In genomic region chr2:11060376-11061169, GRCh38 we compare ENCODE assay signal across 19 cellular contexts.
DNase-seq lines count a peak whose midpoint lies in the region; ATAC-seq and TF ChIP-seq lines count a peak whose summit lies in the region.
"Had no signal": no experiment of that assay in that cellular context is flagged by ENCODE, and none has a peak within 500 bp of the region (broad histone marks: within the 10 kb centered on the region; RNA-seq: fewer than 3 reads in every experiment).

No MANE protein-coding gene starts in this region.

- no peak overlapping the region for H3K4me3 Mint-ChIP-seq in glutamatergic neuron (ENCODE audit: unreplicated experiment)
- no peak overlapping the region for H3K4me3 Mint-ChIP-seq in MCF 10A (ENCODE audit: unreplicated experiment)
- H3K4me3 Mint-ChIP-seq: B cell; CD4-positive, CD25-positive, alpha-beta regulatory T cell; CD8-positive, alpha-beta T cell; HFFc6 had no signal

- WGBS in aorta, 2 donors = 84 to 87% methylated on average over 3 of the region's 3 CpGs

- H3K27me3 ChIP-seq in HCT116 (ENCODE audit: insufficient read depth, low read length) (no peaks in the 10 kb centered on the region; the same call in 1 of the 2 replicates), aorta (ENCODE audit: control insufficient read depth in 1 of 2, insufficient read depth in 2 of 2, low read length in 1 of 2) (no peaks in the 10 kb centered on the region)
- H3K27me3 ChIP-seq: BLaER1 had no signal

- no peak overlapping the region for H3K4me3 ChIP-seq in HCT116 (replicated peaks in 1 of 2; ENCODE audit: low read depth in 1 of 2, low read length in 2 of 2)
- H3K4me3 ChIP-seq in aorta (ENCODE audit: low read length in 2 of 2) = no peak overlapping the region
- H3K4me3 ChIP-seq: BLaER1 had no signal

- H2AFZ ChIP-seq in HCT116 (ENCODE audit: low read depth, low read length, poor library complexity, severe bottlenecking) = no peak overlapping the region

- intact Hi-C loops in HCT116 (cut with micrococcal nuclease) = no loop called here
- intact Hi-C loops in aorta (cut with DNase I) = no loop called here
- intact Hi-C loops in MCF 10A (cut with micrococcal nuclease) = no loop called here

- H3K27me3 Mint-ChIP-seq in glutamatergic neuron (ENCODE audit: unreplicated experiment) = no peaks in the 10 kb centered on the region
- H3K27me3 Mint-ChIP-seq in MCF 10A (ENCODE audit: insufficient read depth, unreplicated experiment) = peaks cover 90% of the 10 kb centered on the region

- H3K36me3 Mint-ChIP-seq in glutamatergic neuron (ENCODE audit: unreplicated experiment) (peaks cover 13% of the 10 kb centered on the region), MCF 10A (ENCODE audit: insufficient read depth, unreplicated experiment) (no peaks in the 10 kb centered on the region)
- H3K36me3 Mint-ChIP-seq: CD4-positive, CD25-positive, alpha-beta regulatory T cell; CD8-positive, alpha-beta T cell had no signal

- no peak for TF ChIP-seq CTCF in HCT116 (IDR thresholded peaks at IDR 0.05 in 2 of 3, conservative IDR thresholded peaks at IDR 0.05 in 1 of 3; ENCODE audit: borderline replicate concordance in 1 of 3, insufficient read depth in 1 of 3, low read depth in 2 of 3, low read length in 2 of 3)
- no peak for TF ChIP-seq CTCF in glutamatergic neuron (IDR thresholded peaks at IDR 0.05; ENCODE audit: partially characterized antibody, unreplicated experiment)
- TF ChIP-seq CTCF in MCF 10A (IDR thresholded peaks at IDR 0.05; ENCODE audit: unreplicated experiment) = no peak

- POLR2A ChIA-PET in HCT116 (lab: Charles Lee) = no interaction called here
- POLR2A ChIA-PET in MCF 10A (lab: Yijun Ruan, JAX) = interaction anchor here (0.6 to 0.7 kb wide), 2 partner anchors 56 to 99 kb away, joined by 3 to 4 read pairs; no protein-coding TSS in a partner anchor

- H3K9me3 ChIP-seq in HCT116 (ENCODE audit: control insufficient read depth in 1 of 2, insufficient read depth in 1 of 2, low read depth in 1 of 2, low read length in 2 of 2) = no peaks in the 10 kb centered on the region; a peak in 1 of 4 replicates
- no peaks in the 10 kb centered on the region for H3K9me3 ChIP-seq in aorta (ENCODE audit: control insufficient read depth, low read length)

- H3K9ac ChIP-seq in HCT116 (ENCODE audit: low read length) = no peak overlapping the region
- H3K9ac ChIP-seq: BLaER1 had no signal

- BruUV-seq in HCT116 (replicated peaks; lab: Mats Ljungman, UMichigan) (no TSS peak), MCF 10A (replicated peaks; lab: Mats Ljungman, UMichigan) (no TSS peak)

- H3K4me2 ChIP-seq in HCT116 (ENCODE audit: low read length) = peak overlapping the region; percentile 8; the same call in 1 of the 2 replicates
- H3K4me2 ChIP-seq: BLaER1 had no signal

- TF ChIP-seq POLR2A in HCT116 (IDR thresholded peaks at IDR 0.05; ENCODE audit: borderline replicate concordance, extremely low read depth, insufficient read depth, insufficient read length) = no peak

- no peaks in the 10 kb centered on the region for H3K36me3 ChIP-seq in HCT116 (ENCODE audit: control insufficient read depth in 1 of 2, insufficient read depth in 2 of 2, low read length in 2 of 2)
- H3K36me3 ChIP-seq in aorta (ENCODE audit: control insufficient read depth in 1 of 2, insufficient read depth in 2 of 2, low read length in 1 of 2) = no peaks in the 10 kb centered on the region
- H3K36me3 ChIP-seq: BLaER1 had no signal

- H3K79me2 ChIP-seq in HCT116 (ENCODE audit: insufficient read depth, low read length) = no peaks in the 10 kb centered on the region

- RAD21 ChIA-PET in HCT116 (lab: Charles Lee; ENCODE audit: low non-redundant PET in 1 of 2, low total read pairs in 2 of 2, uncharacterized antibody in 2 of 2, unreplicated experiment in 2 of 2) = no interaction called here

- TF ChIP-seq RAD21 in HCT116 (IDR thresholded peaks at IDR 0.05; ENCODE audit: low read depth) = no peak

- no peaks in the 10 kb centered on the region for H3K9me3 Mint-ChIP-seq in glutamatergic neuron (ENCODE audit: unreplicated experiment)
- H3K9me3 Mint-ChIP-seq in MCF 10A (ENCODE audit: unreplicated experiment) = peaks cover 9% of the 10 kb centered on the region

- ATAC-seq in HCT116 (no peak), aorta (ENCODE audit: low FRiP score) (no peak), GM19328 (IDR thresholded peaks at IDR 0.05; ENCODE audit: unreplicated experiment) (no peak)
- ATAC-seq: CD8-positive, alpha-beta T cell had no signal

- no peaks in the 10 kb centered on the region for H4K20me1 ChIP-seq in HCT116 (ENCODE audit: insufficient read depth)
- H4K20me1 ChIP-seq: BLaER1 had no signal

- CTCF ChIA-PET in HCT116 (lab: Charles Lee) = no interaction called here
- CTCF ChIA-PET in MCF 10A (lab: Yijun Ruan, JAX) = interaction anchor here (0.7 kb wide), 1 partner anchor 58 kb away, joined by 3 read pairs; no protein-coding TSS in a partner anchor

- H3K27ac ChIP-seq in HCT116 (ENCODE audit: low read depth, low read length) (no peak overlapping the region), aorta (ENCODE audit: low read depth in 1 of 2, low read length in 2 of 2) (no peak overlapping the region)
- H3K27ac ChIP-seq: BLaER1, C4-2B had no signal

- peak overlapping the region; percentile 5 for H3K27ac Mint-ChIP-seq in glutamatergic neuron (ENCODE audit: unreplicated experiment)
- no peak overlapping the region for H3K27ac Mint-ChIP-seq in MCF 10A (ENCODE audit: low read depth, unreplicated experiment)
- H3K27ac Mint-ChIP-seq: B cell; CD4-positive, CD25-positive, alpha-beta regulatory T cell; CD8-positive, alpha-beta T cell; HFFc6 had no signal

- DNase-seq in COR-L47 (lab: John Stamatoyannopoulos, UW) (peak; percentile 72), HCT116 (ENCODE audit: low read depth, low spot score) (no peak), OCI-M1 (lab: John Stamatoyannopoulos, UW) (peak; percentile 6), glutamatergic neuron (no peak), aorta (no peak), MCF 10A (ENCODE audit: unreplicated experiment) (no peak)
- DNase-seq: CD4-positive, CD25-positive, alpha-beta regulatory T cell; CD8-positive, alpha-beta T cell; DMS 273 treated with DMSO at 0.1 percent for 48 hours; DMS79; GF-D8; GOT3; H7; HCEC 1CT; HFFc6 had no signal

- H3K4me1 ChIP-seq in HCT116 (ENCODE audit: control insufficient read depth in 1 of 2, insufficient read depth in 2 of 2, low read length in 2 of 2) (peaks cover 17 to 32% of the 10 kb centered on the region in 2 experiments), aorta (ENCODE audit: control insufficient read depth in 1 of 2, insufficient read depth in 2 of 2, low read length in 2 of 2) (no peaks in the 10 kb centered on the region)
- H3K4me1 ChIP-seq: BLaER1 had no signal

- H3K4me1 Mint-ChIP-seq in glutamatergic neuron (ENCODE audit: low read depth, unreplicated experiment) (no peaks in the 10 kb centered on the region), MCF 10A (ENCODE audit: insufficient read depth, unreplicated experiment) (no peaks in the 10 kb centered on the region)
- H3K4me1 Mint-ChIP-seq: B cell; CD4-positive, CD25-positive, alpha-beta regulatory T cell had no signal

- H3K9me2 ChIP-seq in HCT116 (ENCODE audit: insufficient read depth) = no peaks in the 10 kb centered on the region

TF ChIP-seq in HCT116, 20 proteins besides CTCF, POLR2A, EP300 and RAD21:
- TF ChIP-seq YY1 (IDR thresholded peaks at IDR 0.05; ENCODE audit: extremely low read depth, insufficient replicate concordance, low read depth, low read length) (no peak), ZNF274 (IDR thresholded peaks at IDR 0.05; ENCODE audit: low read depth, low read length) (no peak), ZBTB33 (IDR thresholded peaks at IDR 0.05; ENCODE audit: extremely low read depth, insufficient replicate concordance, low read length) (no peak), CBX3 (IDR thresholded peaks at IDR 0.05; ENCODE audit: low read depth) (peak; percentile 76), ZFX (IDR thresholded peaks at IDR 0.05) (no peak), JUND (IDR thresholded peaks at IDR 0.05) (no peak)
TF ChIP-seq in HCT116: peak in this region for 1.

Comparison
In these comparisons a context has a peak if more than half of its experiments do, and no peak if none do; other contexts are left out.
1. DNase-seq: peak in COR-L47 (single experiment) and OCI-M1 (single experiment); none in HCT116 (single experiment), glutamatergic neuron (single experiment), aorta (0 of 2) and MCF 10A (single experiment).